Comparison of ENCODE assay signal across 7 cellular contexts in genomic region chr12:10214131-10214876, GRCh38. TPM values are rescaled to one million over a fixed set of nuclear protein-coding genes. Genes with fewer than 3 reads are reported as not detected.
DNase-seq lines count a peak whose midpoint lies in the region; FAIRE-seq and TF ChIP-seq lines count a peak whose summit lies in the region.

No MANE protein-coding gene starts in this region.

- H3K4me3 ChIP-seq in epithelial cell of proximal tubule (ENCODE audit: low read depth, low read length): peak overlapping the region; percentile 84

- TF ChIP-seq CTCF in epithelial cell of proximal tubule (conservative IDR thresholded peaks at IDR 0.05; ENCODE audit: low read depth, low read length): no peak

- FAIRE-seq in H54 (lab: Jason Lieb, UNC): peak; percentile 30

- no peak for TF ChIP-seq POLR2A in H54 (IDR thresholded peaks at IDR 0.05; ENCODE audit: low read depth, low read length)

- no peak for DNase-seq in H54 (ENCODE audit: insufficient read length, low spot score)
- DNase-seq in RPMI7951 (ENCODE audit: low read depth): peak; percentile 51
- peak; percentile 74 for DNase-seq in epithelial cell of proximal tubule (ENCODE audit: low read depth)
- DNase-seq in non-pigmented ciliary epithelial cell (ENCODE audit: low read depth): peak; percentile 73
- no peak for DNase-seq in nucleus accumbens (lab: John Stamatoyannopoulos, UW)
- no peak for DNase-seq in NCI-H69 (lab: John Stamatoyannopoulos, UW)
- DNase-seq in MV-4-11 (lab: John Stamatoyannopoulos, UW): no peak

RNA-seq across cellular contexts. Expression of gene GABARAPL1, which starts 1.6 kb away (rescaled TPM):
- 14.3 and 20.7 TPM in 2 replicates for total RNA-seq in RPMI7951 (2014; rRNA removed; shearing (Covaris generic))
- 20.7 and 42.3 TPM in 2 replicates for total RNA-seq in epithelial cell of proximal tubule

RNA-seq across cellular contexts. Expression of gene TMEM52B, which starts 35.5 kb away (rescaled TPM):
- total RNA-seq in RPMI7951 (2014; rRNA removed; shearing (Covaris generic)): not detected in 2 replicates
- total RNA-seq in epithelial cell of proximal tubule: 0.43 TPM in 1 of 2 replicates, not detected in the other

RNA-seq across cellular contexts. Expression of gene OLR1, which starts 42.4 kb away (rescaled TPM):
- not detected in 2 replicates for total RNA-seq in RPMI7951 (2014; rRNA removed; shearing (Covaris generic))
- not detected in 2 replicates for total RNA-seq in epithelial cell of proximal tubule

Comparison
In these comparisons a context has a peak if more than half of its experiments do, and no peak if none do; other contexts are left out.
1. DNase-seq: peak in RPMI7951 (single experiment), epithelial cell of proximal tubule (single experiment) and non-pigmented ciliary epithelial cell (single experiment); none in H54 (single experiment), nucleus accumbens (0 of 56), NCI-H69 (single experiment) and MV-4-11 (single experiment).